32 cellular contexts compared by ENCODE assay signal in the genomic region with DNA sequence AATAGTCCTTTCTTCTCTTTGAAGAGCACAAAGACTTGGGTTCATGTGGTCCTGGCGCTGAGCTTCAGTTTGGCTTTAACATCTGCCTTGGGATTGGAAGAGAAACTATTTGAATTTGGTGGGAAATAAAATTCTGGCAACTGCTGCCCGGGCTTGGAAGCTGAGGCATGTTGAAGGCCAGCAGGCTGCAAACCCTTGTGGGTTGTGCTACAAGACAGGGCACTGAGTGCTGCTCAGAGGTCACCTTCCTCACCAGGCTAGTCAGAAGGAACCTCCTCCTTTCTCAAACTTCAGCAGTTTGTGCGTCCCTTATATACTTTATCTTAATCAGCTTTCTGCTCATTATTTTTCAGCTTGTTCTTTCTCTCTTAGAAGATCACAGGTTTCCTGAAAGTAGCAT.
"Had no signal": no experiment of that assay in that cellular context is flagged by ENCODE, and none has a peak within 500 bp of the region (broad histone marks: within the 10 kb centered on the region; RNA-seq: fewer than 3 reads in every experiment).

No MANE protein-coding gene starts in this region.

- H3K27me3 ChIP-seq: adrenal gland, body of pancreas, brain microvascular endothelial cell, breast epithelium had no signal

- H3K4me3 ChIP-seq: adrenal gland, body of pancreas, breast epithelium had no signal

- H3K4me1 ChIP-seq: adrenal gland, body of pancreas, breast epithelium had no signal

- H3K27ac ChIP-seq: adrenal gland, body of pancreas, brain microvascular endothelial cell, breast epithelium, VCaP had no signal

- DNase-seq: activated B cell treated with CpG ODN at 0.5 μM for 24 hours; activated CD4-positive, alpha-beta memory T cell treated with anti-CD3 and anti-CD28 coated beads for 36 hours; activated CD4-positive, alpha-beta T cell treated with anti-CD3 and anti-CD28 coated beads for 4 hours; activated CD4-positive, alpha-beta T cell treated with anti-CD3 and anti-CD28 coated beads, Interleukin-2, amount 10 ng/mL, durations not matched to agents 24 days and 14 days; activated CD4-positive, alpha-beta T cell treated with anti-CD3 and anti-CD28 coated beads, Interleukin-2, amount 50 U/mL, for 1 hour; activated CD4-positive, alpha-beta T cell treated with anti-CD3 and anti-CD28 coated beads, Interleukin-2, amount 50 U/mL, for 4 hours; activated CD4-positive, CD25-positive, alpha-beta regulatory T cell treated with anti-CD3 and anti-CD28 coated beads, Interleukin-2, amount 50 U/mL, for 72 hours; activated CD8-positive, alpha-beta memory T cell treated with anti-CD3 and anti-CD28 coated beads, Interleukin-2, amount 50 U/mL, for 4 hours; activated CD8-positive, alpha-beta T cell treated with anti-CD3 and anti-CD28 coated beads for 36 hours; activated effector memory CD4-positive, alpha-beta T cell treated with anti-CD3 and anti-CD28 coated beads, Interleukin-2, amount 50 U/mL, for 16 hours; activated gamma-delta T cell treated with Interleukin-2 at 50 U/mL for 16 hours; activated naive CD4-positive, alpha-beta T cell; activated naive CD4-positive, alpha-beta T cell treated with anti-CD3 and anti-CD28 coated beads for 36 hours; activated naive CD4-positive, alpha-beta T cell treated with anti-CD3 and anti-CD28 coated beads, Interleukin-2, amount 50 U/mL, for 16 hours; activated naive CD8-positive, alpha-beta T cell treated with anti-CD3 and anti-CD28 coated beads for 36 hours; activated T-cell treated with anti-CD3 and anti-CD28 coated beads for 4 hours; activated T-cell treated with anti-CD3 and anti-CD28 coated beads, Interleukin-2, amount 50 U/mL, for 1 hour; activated T-cell treated with anti-CD3 and anti-CD28 coated beads, Interleukin-2, amount 50 U/mL, for 4 hours; activated T-cell treated with anti-CD3 and anti-CD28 coated beads, Interleukin-2, amount 50 U/mL, for 72 hours; adrenal gland; amniotic stem cell; aorta; body of pancreas; brain microvascular endothelial cell; central memory CD4-positive, alpha-beta T cell; T-helper 1 cell; T-helper 2 cell; T-helper 9 cell had no signal

- H3K36me3 ChIP-seq: adrenal gland, brain microvascular endothelial cell, breast epithelium had no signal

- ATAC-seq: activated CD8-positive, alpha-beta T cell treated with anti-CD3 and anti-CD28 coated beads for 36 hours; activated naive CD4-positive, alpha-beta T cell treated with anti-CD3 and anti-CD28 coated beads, Interleukin-2, amount 50 U/mL, for 72 hours; activated T-cell treated with anti-CD3 and anti-CD28 coated beads, Interleukin-2, amount 50 U/mL, for 4 hours; activated T-cell treated with anti-CD3 and anti-CD28 coated beads, Interleukin-2, amount 50 U/mL, for 72 hours; activated T-helper 17 cell treated with anti-CD3 and anti-CD28 coated beads, Interleukin-2, amount 50 U/mL, for 72 hours; body of pancreas had no signal

- H3K9me3 ChIP-seq: adrenal gland, body of pancreas, breast epithelium had no signal
